ENCODE assay signal across 10 cellular contexts in the genomic region with DNA sequence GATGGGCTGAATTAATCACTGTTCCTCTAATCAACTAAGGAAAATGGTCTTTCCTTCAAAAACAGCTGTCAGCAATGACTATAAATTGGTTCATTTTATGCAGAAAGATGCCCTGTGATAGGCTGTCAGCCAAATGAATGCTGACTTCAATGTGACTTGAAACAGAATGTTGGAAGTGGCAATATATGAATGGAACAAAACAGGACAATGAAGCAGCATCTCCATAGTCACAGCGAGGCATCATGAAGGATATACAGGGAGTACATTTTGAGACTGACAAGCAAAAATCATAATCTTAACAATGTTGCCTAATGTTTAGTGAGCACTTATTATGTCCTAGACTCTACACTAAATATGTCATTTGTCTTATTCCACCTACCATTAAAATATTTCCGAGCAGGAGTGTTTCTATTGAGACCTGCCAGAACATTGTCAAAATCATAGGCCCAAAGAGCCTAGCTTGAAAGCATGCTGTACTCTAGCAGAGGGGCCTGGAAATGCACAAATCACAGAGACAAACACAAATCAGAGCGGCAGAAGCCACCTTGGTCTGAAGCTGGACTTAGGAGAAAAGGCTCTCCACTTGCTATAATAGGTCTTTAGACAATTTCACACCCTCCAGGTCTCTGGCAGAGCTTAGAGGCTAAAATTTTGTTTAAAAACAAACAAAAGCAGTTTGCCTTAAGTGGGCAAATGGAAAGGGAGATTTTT.
DNase-seq lines count a peak whose midpoint lies in the region; ATAC-seq and TF ChIP-seq lines count a peak whose summit lies in the region.
"Had no signal": no experiment of that assay in that cellular context is flagged by ENCODE, and none has a peak within 500 bp of the region (broad histone marks: within the 10 kb centered on the region; RNA-seq: fewer than 3 reads in every experiment).

No MANE protein-coding gene starts in this region.

- CTCF ChIA-PET in AG04450 (lab: Charles Lee): interaction anchor here (0.8 to 3.6 kb wide), 5 partner anchors 64 to 171 kb away, joined by 3 to 18 read pairs (median 5); partner anchors contain the start of gene FAM50B

- POLR2A ChIA-PET in AG04450 (lab: Yijun Ruan, JAX): interaction anchor here (0.6 to 1.6 kb wide), 2 partner anchors 66 to 351 kb away, joined by 4 to 5 read pairs; no protein-coding TSS in a partner anchor

- H3K4me1 ChIP-seq in adipocyte (ENCODE audit: control insufficient read depth, insufficient read depth, low read length) (peaks cover 53% of the 10 kb centered on the region), left ventricle myocardium inferior (peaks cover 43% of the 10 kb centered on the region)

- intact Hi-C loops in left ventricle myocardium inferior (cut with micrococcal nuclease) (no loop called here), sciatic nerve (cut with DNase I) (no loop called here)

- H3K27ac ChIP-seq in AG04450 (ENCODE audit: low read depth, low read length) (peak overlapping the region; percentile 80), left ventricle myocardium inferior (replicated peaks) (peak overlapping the region; percentile 95)

- H3K9me3 ChIP-seq in AG04450 (ENCODE audit: control insufficient read depth, insufficient read depth, low read length): peaks cover 3% of the 10 kb centered on the region; the same call in 1 of the 2 replicates
- H3K9me3 ChIP-seq in adipocyte (ENCODE audit: control insufficient read depth, low read length): peaks cover 3% of the 10 kb centered on the region
- H3K9me3 ChIP-seq in left ventricle myocardium inferior (replicated peaks): no peaks in the 10 kb centered on the region

- H3K4me3 ChIP-seq in AG04450 (ENCODE audit: low read depth, low read length) (no peak overlapping the region), adipocyte (ENCODE audit: low read length) (peak overlapping the region; percentile 5), left ventricle myocardium inferior (no peak overlapping the region)

- H3K27me3 ChIP-seq in AG04450 (ENCODE audit: control insufficient read depth, insufficient read depth, low read length) (no peaks in the 10 kb centered on the region), adipocyte (replicated peaks; ENCODE audit: control insufficient read depth, insufficient read depth, low read length) (no peaks in the 10 kb centered on the region), left ventricle myocardium inferior (ENCODE audit: low read depth) (no peaks in the 10 kb centered on the region)

- no peak for DNase-seq in AG04450 (ENCODE audit: low read depth, low spot score)
- DNase-seq in adipocyte (ENCODE audit: low read depth): peak; percentile 28
- DNase-seq in left ventricle myocardium inferior: no peak
- DNase-seq in sciatic nerve (ENCODE audit: low spot score): no peak
- DNase-seq in NCI-H345 treated with DMSO at 0.1 percent for 48 hours (lab: John Stamatoyannopoulos, UW; ENCODE audit: unreplicated experiment): no peak
- DNase-seq: activated CD8-positive, alpha-beta memory T cell treated with anti-CD3 and anti-CD28 coated beads, Interleukin-2, amount 10 ng/mL, durations not matched to agents 7 days and 5 days; NCI-H526 treated with DMSO at 0.1 percent for 48 hours had no signal

- ATAC-seq in sciatic nerve (peak; percentile 43), HG02885 (IDR thresholded peaks at IDR 0.05; ENCODE audit: poor library complexity, unreplicated experiment) (no peak), GM18858 (IDR thresholded peaks at IDR 0.05; ENCODE audit: unreplicated experiment) (no peak), GM19463 (IDR thresholded peaks at IDR 0.05; ENCODE audit: unreplicated experiment) (no peak)
- ATAC-seq: activated CD8-positive, alpha-beta memory T cell treated with anti-CD3 and anti-CD28 coated beads, Interleukin-2, amount 10 ng/mL, durations not matched to agents 7 days and 5 days had no signal

- TF ChIP-seq CTCF in AG04450 (IDR thresholded peaks at IDR 0.05; ENCODE audit: low read depth, low read length): no peak
- TF ChIP-seq CTCF in left ventricle myocardium inferior (IDR thresholded peaks at IDR 0.05; ENCODE audit: borderline replicate concordance): no peak

- H3K9ac ChIP-seq in adipocyte (ENCODE audit: low read length): peak overlapping the region; percentile 87

- H3K36me3 ChIP-seq in adipocyte (ENCODE audit: control insufficient read depth, insufficient read depth, low read length, severe bottlenecking): no peaks in the 10 kb centered on the region
- no peaks in the 10 kb centered on the region for H3K36me3 ChIP-seq in left ventricle myocardium inferior
